In genomic region chr17:75749545-75750389, GRCh38 we compare ENCODE assay signal across 1 cellular context.
TF ChIP-seq lines count a peak whose summit lies in the region.

No MANE protein-coding gene starts in this region.

TF ChIP-seq in HEK293, 187 proteins besides CTCF, POLR2A, EP300 and RAD21 (continued from another document and continues in another):
- TF ChIP-seq MEIS1 (CRISPR knock-in tag; IDR thresholded peaks at IDR 0.05; ENCODE audit: borderline replicate concordance) (no peak), ZBTB10 (tag by site-specific recombination; IDR thresholded peaks at IDR 0.05) (peak; percentile 71; the same call in 1 of the 2 replicates), ZNF555 (tag by site-specific recombination; conservative IDR thresholded peaks at IDR 0.05) (no peak), SP2 (tag by site-specific recombination; IDR thresholded peaks at IDR 0.05) (no peak), ZIC2 (tag by site-specific recombination; IDR thresholded peaks at IDR 0.05) (peak; percentile 18; the same call in 1 of the 2 replicates), ZNF610 (tag by site-specific recombination; IDR thresholded peaks at IDR 0.05; ENCODE audit: borderline replicate concordance) (no peak), ZNF624 (tag by site-specific recombination; IDR thresholded peaks at IDR 0.05) (no peak), ZNF660 (tag by site-specific recombination; IDR thresholded peaks at IDR 0.05) (peak; percentile 37; the same call in 1 of the 2 replicates), ZNF747 (tag by site-specific recombination; IDR thresholded peaks at IDR 0.05) (no peak), ZNF394 (tag by site-specific recombination; IDR thresholded peaks at IDR 0.05; ENCODE audit: borderline replicate concordance) (peak; percentile 19; the same call in 1 of the 2 replicates), SP3 (tag by site-specific recombination; IDR thresholded peaks at IDR 0.05) (peak; percentile 33; the same call in 1 of the 2 replicates), ZNF830 (tag by site-specific recombination; IDR thresholded peaks at IDR 0.05; ENCODE audit: low read depth) (no peak), ZNF792 (tag by site-specific recombination; IDR thresholded peaks at IDR 0.05) (no peak), ZNF623 (tag by site-specific recombination; IDR thresholded peaks at IDR 0.05) (no peak), ZNF488 (tag by site-specific recombination; IDR thresholded peaks at IDR 0.05) (no peak), ZNF140 (tag by site-specific recombination; IDR thresholded peaks at IDR 0.05) (no peak), ZNF776 (tag by site-specific recombination; IDR thresholded peaks at IDR 0.05; ENCODE audit: borderline replicate concordance) (no peak), ZNF768 (tag by site-specific recombination; IDR thresholded peaks at IDR 0.05) (no peak), HOXD13 (CRISPR knock-in tag; IDR thresholded peaks at IDR 0.05; ENCODE audit: borderline replicate concordance) (no peak), ZNF239 (tag by site-specific recombination; IDR thresholded peaks at IDR 0.05) (no peak), GLIS1 (tag by site-specific recombination; IDR thresholded peaks at IDR 0.05) (peak; percentile 44), ZNF580 (tag by site-specific recombination; IDR thresholded peaks at IDR 0.05) (0 out of 2 replicates have a peak, but pooled peaks have one; percentile 23), KLF17 (tag by site-specific recombination; IDR thresholded peaks at IDR 0.05) (no peak), ZNF654 (tag by site-specific recombination; IDR thresholded peaks at IDR 0.05; ENCODE audit: low read depth) (peak; percentile 84), PATZ1 (tag by site-specific recombination; IDR thresholded peaks at IDR 0.05) (no peak; the same call in 1 of the 2 replicates), GLIS2 (tag by site-specific recombination; IDR thresholded peaks at IDR 0.05) (no peak; the same call in 1 of the 2 replicates), ZNF274 (IDR thresholded peaks at IDR 0.05; ENCODE audit: low read length) (no peak), ZNF274 (tag by site-specific recombination; IDR thresholded peaks at IDR 0.05; ENCODE audit: borderline replicate concordance) (no peak), ZNF175 (tag by site-specific recombination; IDR thresholded peaks at IDR 0.05) (no peak), KLF10 (tag by site-specific recombination; IDR thresholded peaks at IDR 0.05) (no peak), ZNF121 (tag by site-specific recombination; IDR thresholded peaks at IDR 0.05) (no peak), AEBP2 (tag by site-specific recombination; IDR thresholded peaks at IDR 0.05; ENCODE audit: borderline replicate concordance) (no peak), ZBTB20 (tag by site-specific recombination; IDR thresholded peaks at IDR 0.05) (no peak), BCL11A (tag by site-specific recombination; IDR thresholded peaks at IDR 0.05; ENCODE audit: low read depth) (peak; percentile 20; the same call in 1 of the 2 replicates), ZNF707 (tag by site-specific recombination; IDR thresholded peaks at IDR 0.05) (no peak), GFI1B (tag by site-specific recombination; IDR thresholded peaks at IDR 0.05) (no peak), KLF8 (tag by site-specific recombination; IDR thresholded peaks at IDR 0.05) (0 out of 2 replicates have a peak, but pooled peaks have one; percentile 61), ZSCAN18 (tag by site-specific recombination; IDR thresholded peaks at IDR 0.05) (no peak), ZNF518A (tag by site-specific recombination; conservative IDR thresholded peaks at IDR 0.05; ENCODE audit: low read depth) (no peak), PRDM2 (tag by site-specific recombination; IDR thresholded peaks at IDR 0.05; ENCODE audit: borderline replicate concordance) (no peak)
